Comparison of ENCODE assay signal across 8 cellular contexts in genomic region chr22:41446639-41447434, GRCh38. TPM values are rescaled to one million over a fixed set of nuclear protein-coding genes. Genes with fewer than 3 reads are reported as not detected.
DNase-seq lines count a peak whose midpoint lies in the region; ATAC-seq lines count a peak whose summit lies in the region.

TOB2 (minus strand) TSS chr22:41446801; CDS start chr22:41437345, 9,456 bp downstream.

- DNase-seq in AML-193 (lab: John Stamatoyannopoulos, UW) (peak; percentile 79), HS-5 (ENCODE audit: low read depth) (peak; percentile 78), NOMO-1 (lab: John Stamatoyannopoulos, UW; ENCODE audit: unreplicated experiment in 2 of 2) (peak; percentile 85 to 92), lung microvascular endothelial cell (ENCODE audit: low read depth in 2 of 2) (peak; percentile 97 to 98)
- peak; percentile 98 for DNase-seq in activated CD8-positive, alpha-beta memory T cell treated with anti-CD3 and anti-CD28 coated beads for 24 hours
- DNase-seq in effector CD8-positive, alpha-beta T cell (lab: John Stamatoyannopoulos, UW) = peak; percentile 91
- peak; percentile 89 to 90 (median 90) for DNase-seq in stimulated activated CD4-positive, alpha-beta T cell treated with anti-CD3 and anti-CD28 coated beads, TNF-alpha, amount 100 ng/mL, for 4 hours (ENCODE audit: low read depth in 3 of 3)

- ATAC-seq in GM19351 (IDR thresholded peaks at IDR 0.05; ENCODE audit: unreplicated experiment) = peak; percentile 34

RNA-seq across cellular contexts. Expression of gene TOB2, which starts in this region (rescaled TPM):
- total RNA-seq in lung microvascular endothelial cell = 11.6 and 16.5 TPM in 2 replicates

Comparison
In these comparisons a context has a peak if more than half of its experiments do, and no peak if none do; other contexts are left out.
1. Peak in every context shown above with its lines: DNase-seq and ATAC-seq.